24 cellular contexts compared by ENCODE assay signal in the genomic region with DNA sequence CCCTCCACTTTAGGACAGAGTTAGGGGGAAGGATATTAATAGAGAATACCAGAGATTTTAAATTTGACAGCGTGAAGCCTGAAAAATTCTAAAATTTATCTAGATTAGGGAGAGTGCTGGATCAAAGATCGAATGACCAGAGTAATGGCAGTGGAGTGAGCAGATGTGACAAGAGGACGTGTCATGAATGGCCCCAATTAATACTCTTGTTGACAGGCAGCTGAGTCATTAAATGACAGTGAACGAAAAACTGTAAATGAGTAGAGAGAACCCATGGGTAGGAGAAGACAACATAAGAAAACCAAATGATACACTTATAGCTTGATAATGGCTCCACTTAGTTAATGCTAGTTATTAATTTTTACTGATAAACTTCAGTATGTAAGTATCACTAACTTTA.
DNase-seq lines count a peak whose midpoint lies in the region; ATAC-seq, FAIRE-seq and TF ChIP-seq lines count a peak whose summit lies in the region.
"Had no signal": no experiment of that assay in that cellular context is flagged by ENCODE, and none has a peak within 500 bp of the region (broad histone marks: within the 10 kb centered on the region; RNA-seq: fewer than 3 reads in every experiment).

No MANE protein-coding gene starts in this region.

- H3K79me2 ChIP-seq in K562 (ENCODE audit: control insufficient read depth, insufficient read depth, low read length) (no peaks in the 10 kb centered on the region), osteoblast (ENCODE audit: insufficient read depth, low read length) (no peaks in the 10 kb centered on the region)

- H3K9ac ChIP-seq in K562 (ENCODE audit: insufficient read depth in 1 of 2, low read depth in 2 of 2, low read length in 2 of 2): no peak overlapping the region
- H3K9ac ChIP-seq: SK-N-SH had no signal

- TF ChIP-seq CTCF in K562 (IDR thresholded peaks at IDR 0.05 in 2 of 3, conservative IDR thresholded peaks at IDR 0.05 in 1 of 3; ENCODE audit: insufficient read depth in 2 of 3, low read depth in 1 of 3, low read length in 3 of 3): no peak
- no peak for TF ChIP-seq CTCF in osteoblast (IDR thresholded peaks at IDR 0.05; ENCODE audit: extremely low read depth, low read depth, low read length)

- no peak for ATAC-seq in K562
- ATAC-seq: GM23338, HepG2 had no signal

- TF ChIP-seq POLR2A in K562 (conservative IDR thresholded peaks at IDR 0.05): no peak

- H3K9me1 ChIP-seq in K562 (ENCODE audit: control insufficient read depth, insufficient read depth, low read length): no peaks in the 10 kb centered on the region

- H3K4me2 ChIP-seq in K562 (ENCODE audit: insufficient read depth, low read length) (no peak overlapping the region), osteoblast (ENCODE audit: insufficient read depth, low read length) (peak overlapping the region; percentile 1)
- H3K4me2 ChIP-seq: GM23338, SK-N-SH had no signal

- TF ChIP-seq EP300 in K562 (IDR thresholded peaks at IDR 0.05; ENCODE audit: low read length): no peak

- no peak overlapping the region for H3K4me3 ChIP-seq in K562
- H3K4me3 ChIP-seq in osteoblast (ENCODE audit: insufficient read depth, low read length): no peak overlapping the region
- H3K4me3 ChIP-seq: GM23338 had no signal

- H3K4me1 ChIP-seq in K562 (replicated peaks in 1 of 2; ENCODE audit: control insufficient read depth in 2 of 2, insufficient read depth in 2 of 2, low read length in 2 of 2) (no peaks in the 10 kb centered on the region), osteoblast (ENCODE audit: insufficient read depth, low read length) (no peaks in the 10 kb centered on the region)
- H3K4me1 ChIP-seq: BE2C had no signal

- WGBS in K562 (ENCODE audit: insufficient coverage, low coverage, missing lambda C conversion rate): 3% methylated on average over 4 of the region's 4 CpGs

- intact Hi-C loops in K562 (cut with micrococcal nuclease): no loop called here

- TF ChIP-seq RAD21 in K562 (CRISPR knock-in tag; conservative IDR thresholded peaks at IDR 0.05 in 1 of 2, IDR thresholded peaks at IDR 0.05 in 1 of 2): no peak

- H3K36me3 ChIP-seq in K562 (ENCODE audit: control insufficient read depth, insufficient read depth, low read length): no peaks in the 10 kb centered on the region
- no peaks in the 10 kb centered on the region for H3K36me3 ChIP-seq in osteoblast (ENCODE audit: insufficient read depth, low read length)
- H3K36me3 ChIP-seq: BE2C had no signal

- peak overlapping the region; percentile 81 for H2AFZ ChIP-seq in K562 (ENCODE audit: low read depth, low read length)
- no peak overlapping the region for H2AFZ ChIP-seq in osteoblast (ENCODE audit: low read length)

- in situ Hi-C loops in K562 (cut with MboI): no loop called here

- CTCF ChIA-PET in K562 (lab: Yijun Ruan, JAX; ENCODE audit: low intra/inter-chr PET ratio): no interaction called here

- no peaks in the 10 kb centered on the region for H4K20me1 ChIP-seq in K562 (replicated peaks; ENCODE audit: control insufficient read depth, insufficient read depth, low read length)
- H4K20me1 ChIP-seq in osteoblast (ENCODE audit: insufficient read depth, low read length): no peaks in the 10 kb centered on the region

- peak; percentile 33 for DNase-seq in DMS53 (lab: John Stamatoyannopoulos, UW)
- DNase-seq in DMS53 treated with DMSO at 0.1 percent for 48 hours (lab: John Stamatoyannopoulos, UW; ENCODE audit: unreplicated experiment): no peak
- DNase-seq in NCI-H146 treated with DMSO at 0.1 percent for 48 hours (lab: John Stamatoyannopoulos, UW; ENCODE audit: unreplicated experiment): peak; percentile 76
- peak in 1 of 4 experiments; percentile 9 for DNase-seq in K562 (ENCODE audit: extremely low read depth in 1 of 4, low spot score in 3 of 4)
- no peak for DNase-seq in osteoblast (ENCODE audit: insufficient read length, low spot score, missing footprints)
- DNase-seq in NCI-H2029 treated with DMSO at 0.1 percent for 48 hours (lab: John Stamatoyannopoulos, UW): no peak
- no peak for DNase-seq in NCI-H2227 (lab: John Stamatoyannopoulos, UW; ENCODE audit: unreplicated experiment)
- DNase-seq in LoVo (ENCODE audit: low spot score): no peak
- DNase-seq: ACHN, BE2C, Calu3, H9, Kasumi-1, NCI-H1105 treated with DMSO at 0.1 percent for 48 hours, NCI-H187, NCI-H2171 treated with DMSO at 0.1 percent for 48 hours, NCI-H524, SK-N-SH, SW 1271 had no signal

- no peaks in the 10 kb centered on the region for H3K9me3 ChIP-seq in K562 (replicated peaks; ENCODE audit: control insufficient read depth, insufficient read depth, low read depth, low read length)
- H3K9me3 ChIP-seq in osteoblast (ENCODE audit: low read depth, low read length): no peaks in the 10 kb centered on the region
- H3K9me3 ChIP-seq: BE2C, SK-N-SH had no signal

- H3K27ac ChIP-seq in K562 (ENCODE audit: extremely low read depth, low read depth, low read length): no peak overlapping the region
- no peak overlapping the region for H3K27ac ChIP-seq in osteoblast (ENCODE audit: low read depth, low read length)
- H3K27ac ChIP-seq: 22Rv1 had no signal

- no TSS peak for BruUV-seq in K562 (replicated peaks; lab: Mats Ljungman, UMichigan)

- no peak for FAIRE-seq in K562 (lab: Jason Lieb, UNC)
- FAIRE-seq: GM18507, HepG2, RCC 7860 had no signal

- POLR2A ChIA-PET in K562 (lab: Yijun Ruan, JAX): no interaction called here

- no peaks in the 10 kb centered on the region for H3K27me3 ChIP-seq in K562 (ENCODE audit: control insufficient read depth in 2 of 2, insufficient read depth in 2 of 2, low read length in 2 of 2)
- H3K27me3 ChIP-seq in osteoblast (ENCODE audit: insufficient read depth, low read length): no peaks in the 10 kb centered on the region

TF ChIP-seq in K562, 482 proteins besides CTCF, POLR2A, EP300 and RAD21:
- TF ChIP-seq SRSF1 (IDR thresholded peaks at IDR 0.05; ENCODE audit: low read depth, low read length) (no peak), MEIS2 (IDR thresholded peaks at IDR 0.05; ENCODE audit: partially characterized antibody) (peak; percentile 59), NFE2 (IDR thresholded peaks at IDR 0.05; ENCODE audit: low read depth) (0 out of 2 replicates have a peak, but pooled peaks have one; percentile 39)
- TF ChIP-seq, protein P1, sequence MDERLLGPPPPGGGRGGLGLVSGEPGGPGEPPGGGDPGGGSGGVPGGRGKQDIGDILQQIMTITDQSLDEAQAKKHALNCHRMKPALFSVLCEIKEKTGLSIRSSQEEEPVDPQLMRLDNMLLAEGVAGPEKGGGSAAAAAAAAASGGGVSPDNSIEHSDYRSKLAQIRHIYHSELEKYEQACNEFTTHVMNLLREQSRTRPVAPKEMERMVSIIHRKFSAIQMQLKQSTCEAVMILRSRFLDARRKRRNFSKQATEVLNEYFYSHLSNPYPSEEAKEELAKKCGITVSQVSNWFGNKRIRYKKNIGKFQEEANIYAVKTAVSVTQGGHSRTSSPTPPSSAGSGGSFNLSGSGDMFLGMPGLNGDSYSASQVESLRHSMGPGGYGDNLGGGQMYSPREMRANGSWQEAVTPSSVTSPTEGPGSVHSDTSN (CRISPR knock-in tag; IDR thresholded peaks at IDR 0.05; ENCODE audit: low read depth): no peak
- TF ChIP-seq, protein P1 (tag; conservative IDR thresholded peaks at IDR 0.05; ENCODE audit: low read depth): peak; percentile 74
- TF ChIP-seq, protein P2, sequence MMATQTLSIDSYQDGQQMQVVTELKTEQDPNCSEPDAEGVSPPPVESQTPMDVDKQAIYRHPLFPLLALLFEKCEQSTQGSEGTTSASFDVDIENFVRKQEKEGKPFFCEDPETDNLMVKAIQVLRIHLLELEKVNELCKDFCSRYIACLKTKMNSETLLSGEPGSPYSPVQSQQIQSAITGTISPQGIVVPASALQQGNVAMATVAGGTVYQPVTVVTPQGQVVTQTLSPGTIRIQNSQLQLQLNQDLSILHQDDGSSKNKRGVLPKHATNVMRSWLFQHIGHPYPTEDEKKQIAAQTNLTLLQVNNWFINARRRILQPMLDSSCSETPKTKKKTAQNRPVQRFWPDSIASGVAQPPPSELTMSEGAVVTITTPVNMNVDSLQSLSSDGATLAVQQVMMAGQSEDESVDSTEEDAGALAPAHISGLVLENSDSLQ (IDR thresholded peaks at IDR 0.05): peak; percentile 60; the same call in 1 of the 2 replicates
TF ChIP-seq in K562: peak in this region for 4.

Comparison
In these comparisons a context has a peak if more than half of its experiments do, and no peak if none do; other contexts are left out.
1. DNase-seq: peak in DMS53 (single experiment) and NCI-H146 treated with DMSO at 0.1 percent for 48 hours (single experiment); none in DMS53 treated with DMSO at 0.1 percent for 48 hours (single experiment), osteoblast (single experiment), NCI-H2029 treated with DMSO at 0.1 percent for 48 hours (single experiment), NCI-H2227 (single experiment) and LoVo (single experiment).